ENCODE assay signal across 13 cellular contexts in the genomic region with DNA sequence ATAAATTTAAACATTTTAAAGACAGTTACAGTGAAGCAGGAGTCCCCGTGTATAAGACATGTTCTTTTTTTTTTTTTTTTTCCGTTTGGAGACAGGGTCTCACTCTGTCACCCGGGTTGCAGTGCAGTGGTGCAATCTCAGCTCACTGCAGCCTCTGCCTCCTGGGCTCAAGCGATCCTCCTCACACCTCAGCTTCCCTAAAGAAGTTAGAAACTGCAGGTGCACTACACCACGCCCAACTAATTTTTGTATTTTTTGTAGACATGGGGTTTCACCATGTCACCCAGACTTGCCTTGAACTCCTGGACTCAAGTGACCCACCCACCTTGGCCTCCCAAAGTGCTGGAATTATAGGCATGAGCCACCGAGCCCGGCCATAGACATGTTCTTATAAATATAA. TPM values are rescaled to one million over a fixed set of nuclear protein-coding genes. Genes with fewer than 3 reads are reported as not detected.
DNase-seq lines count a peak whose midpoint lies in the region; ATAC-seq, FAIRE-seq and TF ChIP-seq lines count a peak whose summit lies in the region.
"Had no signal": no experiment of that assay in that cellular context is flagged by ENCODE, and none has a peak within 500 bp of the region (broad histone marks: within the 10 kb centered on the region; RNA-seq: fewer than 3 reads in every experiment).

No MANE protein-coding gene starts in this region.

- CTCF ChIA-PET in CD4-positive, alpha-beta memory T cell (lab: Charles Lee; ENCODE audit: partially characterized antibody) = interaction anchor here (0.9 to 2.1 kb wide), 5 partner anchors 9 to 486 kb away, joined by 3 to 9 read pairs (median 4); a partner anchor contains a TSS

- peaks cover 61% of the 10 kb centered on the region for H3K4me1 ChIP-seq in CD4-positive, alpha-beta memory T cell (ENCODE audit: insufficient read depth, low read length)

- H3K27ac Mint-ChIP-seq in CD4-positive, alpha-beta memory T cell = peak overlapping the region; percentile 92 to 98 (median 97)
- H3K27ac Mint-ChIP-seq in activated T-cell treated with anti-CD3 and anti-CD28 coated beads, Interleukin-2, amount 50 U/mL, for 24 hours = peak overlapping the region; percentile 95
- peak overlapping the region; percentile 94 to 99 (median 98) for H3K27ac Mint-ChIP-seq in naive thymus-derived CD8-positive, alpha-beta T cell
- no peak overlapping the region for H3K27ac Mint-ChIP-seq in HFFc6

- no peaks in the 10 kb centered on the region for H3K9me3 Mint-ChIP-seq in CD4-positive, alpha-beta memory T cell
- H3K9me3 Mint-ChIP-seq in activated T-cell treated with anti-CD3 and anti-CD28 coated beads, Interleukin-2, amount 50 U/mL, for 24 hours = no peaks in the 10 kb centered on the region
- no peaks in the 10 kb centered on the region for H3K9me3 Mint-ChIP-seq in naive thymus-derived CD8-positive, alpha-beta T cell
- no peaks in the 10 kb centered on the region for H3K9me3 Mint-ChIP-seq in HFFc6

- peak; percentile 67 for FAIRE-seq in GM18507 (lab: Jason Lieb, UNC)

- intact Hi-C loops in CD4-positive, alpha-beta memory T cell (cut with micrococcal nuclease) = loop anchor here (1.0 to 5.0 kb wide), 5 partner anchors 10 to 236 kb away; a partner anchor contains a TSS

- H3K4me3 ChIP-seq in CD4-positive, alpha-beta memory T cell (ENCODE audit: low read length in 2 of 2) = peak overlapping the region; percentile 45 to 59
- no peak overlapping the region for H3K4me3 ChIP-seq in foreskin fibroblast (ENCODE audit: low read depth in 1 of 2, low read length in 2 of 2)

- H3K4me1 Mint-ChIP-seq in CD4-positive, alpha-beta memory T cell = peaks cover 35 to 73% (median 52%) of the 10 kb centered on the region in 4 donors
- H3K4me1 Mint-ChIP-seq in activated T-cell treated with anti-CD3 and anti-CD28 coated beads, Interleukin-2, amount 50 U/mL, for 24 hours (ENCODE audit: low read depth) = peaks cover 64% of the 10 kb centered on the region
- H3K4me1 Mint-ChIP-seq in naive thymus-derived CD8-positive, alpha-beta T cell = peaks cover 15 to 67% (median 55%) of the 10 kb centered on the region in 4 donors
- peaks cover 27% of the 10 kb centered on the region for H3K4me1 Mint-ChIP-seq in HFFc6 (ENCODE audit: low read depth)

- no peaks in the 10 kb centered on the region for H3K27me3 Mint-ChIP-seq in CD4-positive, alpha-beta memory T cell
- H3K27me3 Mint-ChIP-seq in activated T-cell treated with anti-CD3 and anti-CD28 coated beads, Interleukin-2, amount 50 U/mL, for 24 hours = no peaks in the 10 kb centered on the region
- no peaks in the 10 kb centered on the region for H3K27me3 Mint-ChIP-seq in naive thymus-derived CD8-positive, alpha-beta T cell
- H3K27me3 Mint-ChIP-seq in HFFc6 (ENCODE audit: insufficient read depth) = no peaks in the 10 kb centered on the region

- peak overlapping the region; percentile 80 to 98 (median 92) for H3K4me3 Mint-ChIP-seq in CD4-positive, alpha-beta memory T cell
- peak overlapping the region; percentile 81 for H3K4me3 Mint-ChIP-seq in activated T-cell treated with anti-CD3 and anti-CD28 coated beads, Interleukin-2, amount 50 U/mL, for 24 hours
- H3K4me3 Mint-ChIP-seq in naive thymus-derived CD8-positive, alpha-beta T cell = peak overlapping the region; percentile 79 to 98 (median 94)
- no peak overlapping the region for H3K4me3 Mint-ChIP-seq in HFFc6

- peak in 2 of 5 donors; percentile 15 to 46 for DNase-seq in CD4-positive, alpha-beta memory T cell
- DNase-seq in GM18507 (ENCODE audit: extremely low spot score, insufficient read length, low read depth) (no peak), HFFc6 (no peak), foreskin fibroblast (no peak), putamen (ENCODE audit: low spot score) (no peak)
- DNase-seq in activated T-cell treated with anti-CD3 and anti-CD28 coated beads, Interleukin-2, amount 50 U/mL, for 24 hours = peak; percentile 40
- peak in 1 of 10 donors; percentile 13 for DNase-seq in naive thymus-derived CD8-positive, alpha-beta T cell
- DNase-seq: activated CD4-positive, CD25-positive, alpha-beta regulatory T cell treated with anti-CD3 and anti-CD28 coated beads, Interleukin-2, amount 50 U/mL, for 72 hours; erythroblast; NCI-H2107; stimulated activated CD4-positive, alpha-beta T cell treated with anti-CD3 and anti-CD28 coated beads, Interleukin-12 subunit alpha, Interleukin-12 subunit beta, amount 100 ng/mL, for 4 hours had no signal

- ATAC-seq in naive thymus-derived CD8-positive, alpha-beta T cell = peak; percentile 18 to 30
- ATAC-seq in HG02798 (IDR thresholded peaks at IDR 0.05; ENCODE audit: poor library complexity, unreplicated experiment) = no peak
- ATAC-seq: Right ventricle myocardium inferior had no signal

- no peaks in the 10 kb centered on the region for H3K9me3 ChIP-seq in CD4-positive, alpha-beta memory T cell (ENCODE audit: control insufficient read depth in 1 of 2, low read length in 2 of 2)

- peaks cover 12 to 41% of the 10 kb centered on the region in 2 donors for H3K36me3 Mint-ChIP-seq in CD4-positive, alpha-beta memory T cell
- peaks cover 22% of the 10 kb centered on the region for H3K36me3 Mint-ChIP-seq in activated T-cell treated with anti-CD3 and anti-CD28 coated beads, Interleukin-2, amount 50 U/mL, for 24 hours (ENCODE audit: low read depth)
- H3K36me3 Mint-ChIP-seq in naive thymus-derived CD8-positive, alpha-beta T cell = peaks cover under 1 to 11% (median 5%) of the 10 kb centered on the region in 3 donors
- H3K36me3 Mint-ChIP-seq in HFFc6 (ENCODE audit: low read depth) = peaks cover 19% of the 10 kb centered on the region

- H3K27me3 ChIP-seq in CD4-positive, alpha-beta memory T cell (ENCODE audit: insufficient read depth, low read length) = no peaks in the 10 kb centered on the region

- H3K36me3 ChIP-seq in CD4-positive, alpha-beta memory T cell (ENCODE audit: insufficient read depth, low read length) = peaks cover under 1% of the 10 kb centered on the region

- H3K27ac ChIP-seq in CD4-positive, alpha-beta memory T cell (ENCODE audit: low read depth, low read length) = peak overlapping the region; percentile 70

- POLR2A ChIA-PET in CD4-positive, alpha-beta memory T cell (lab: Charles Lee; ENCODE audit: partially characterized antibody) = interaction anchor here (0.8 to 9.0 kb wide), 7 partner anchors 10 to 487 kb away, joined by 3 to 197 read pairs (median 5); a partner anchor contains a TSS
- POLR2A ChIA-PET in naive thymus-derived CD8-positive, alpha-beta T cell (lab: Charles Lee) = interaction anchor here (0.5 to 5.0 kb wide), 9 partner anchors 9 to 1019 kb away, joined by 3 to 90 read pairs (median 5); a partner anchor contains a TSS

- no peak for TF ChIP-seq CTCF in HFFc6 (IDR thresholded peaks at IDR 0.05)
- no peak for TF ChIP-seq CTCF in foreskin fibroblast (IDR thresholded peaks at IDR 0.05; ENCODE audit: low read depth, low read length)

RNA-seq across cellular contexts. Expression of a gene that starts 3.0 kb away (rescaled TPM):
- 100 to 1,000 TPM; 174 to 176 TPM for total RNA-seq in CD4-positive, alpha-beta memory T cell
- 100 to 1,000 TPM in 1 of 2 donors, 10 to 100 TPM in 1; 99.2 to 103 TPM for polyA plus RNA-seq in CD4-positive, alpha-beta memory T cell
- 100 to 1,000 TPM; 146 to 159 TPM for total RNA-seq in naive thymus-derived CD8-positive, alpha-beta T cell
- 10 to 100 TPM; 69.5 to 82.1 (median 79.7) TPM for polyA plus RNA-seq in naive thymus-derived CD8-positive, alpha-beta T cell
- total RNA-seq in HFFc6 (2021; fragmentation: NEBNext Ultra II Directional; extraction: Animal tissue kit (Norgen Biotek cat#: 25700)) = 1 to 10 TPM in 4 of 6 experiments, under 1 TPM in 2; 0.33 to 2.0 (median 1.5) TPM

RNA-seq across cellular contexts. Expression of a gene that starts 10.5 kb away (rescaled TPM):
- total RNA-seq in CD4-positive, alpha-beta memory T cell = 100 to 1,000 TPM; 133 to 139 TPM
- polyA plus RNA-seq in CD4-positive, alpha-beta memory T cell = 10 to 100 TPM; 70.1 to 76.9 TPM
- total RNA-seq in naive thymus-derived CD8-positive, alpha-beta T cell = 100 to 1,000 TPM; 113 to 119 TPM
- polyA plus RNA-seq in naive thymus-derived CD8-positive, alpha-beta T cell = 10 to 100 TPM; 44.3 to 57.0 (median 53.3) TPM
- total RNA-seq in HFFc6 (2021; fragmentation: NEBNext Ultra II Directional; extraction: Animal tissue kit (Norgen Biotek cat#: 25700)) = 1 to 10 TPM in 5 of 6 experiments, under 1 TPM in 1; 1.00 to 1.7 (median 1.4) TPM

RNA-seq across cellular contexts. Expression of a gene that starts 13.8 kb away (rescaled TPM):
- total RNA-seq in CD4-positive, alpha-beta memory T cell = under 1 TPM; 0.69 to 0.84 TPM
- polyA plus RNA-seq in CD4-positive, alpha-beta memory T cell = under 1 TPM in 1 of 2 donors, not detected in 1; 0.61 TPM
- 1 to 10 TPM in 1 of 2 experiments, under 1 TPM in 1; 0.70 to 1.3 TPM for total RNA-seq in naive thymus-derived CD8-positive, alpha-beta T cell
- polyA plus RNA-seq in naive thymus-derived CD8-positive, alpha-beta T cell = not detected
- total RNA-seq in HFFc6 (2021; fragmentation: NEBNext Ultra II Directional; extraction: Animal tissue kit (Norgen Biotek cat#: 25700)) = under 1 TPM in 1 of 6 experiments, not detected in 5; 0.26 TPM
- total RNA-seq: Right ventricle myocardium inferior had no signal

Comparison
In these comparisons a context has a peak if more than half of its experiments do, and no peak if none do; other contexts are left out.
1. H3K4me3 ChIP-seq: peak in CD4-positive, alpha-beta memory T cell (2 of 2); none in foreskin fibroblast (0 of 2).
2. RNA of a gene that starts 3.0 kb away (total RNA-seq): 174 to 176 TPM in CD4-positive, alpha-beta memory T cell and 146 to 159 TPM in naive thymus-derived CD8-positive, alpha-beta T cell; 0.33 to 2.0 TPM in HFFc6; every median in the first group is over 10 times any median in the second.
3. RNA of a gene that starts 10.5 kb away (total RNA-seq): 133 to 139 TPM in CD4-positive, alpha-beta memory T cell and 113 to 119 TPM in naive thymus-derived CD8-positive, alpha-beta T cell; 1.00 to 1.7 TPM in HFFc6; every median in the first group is over 10 times any median in the second.